ENCODE assay signal across 29 cellular contexts in the genomic region with DNA sequence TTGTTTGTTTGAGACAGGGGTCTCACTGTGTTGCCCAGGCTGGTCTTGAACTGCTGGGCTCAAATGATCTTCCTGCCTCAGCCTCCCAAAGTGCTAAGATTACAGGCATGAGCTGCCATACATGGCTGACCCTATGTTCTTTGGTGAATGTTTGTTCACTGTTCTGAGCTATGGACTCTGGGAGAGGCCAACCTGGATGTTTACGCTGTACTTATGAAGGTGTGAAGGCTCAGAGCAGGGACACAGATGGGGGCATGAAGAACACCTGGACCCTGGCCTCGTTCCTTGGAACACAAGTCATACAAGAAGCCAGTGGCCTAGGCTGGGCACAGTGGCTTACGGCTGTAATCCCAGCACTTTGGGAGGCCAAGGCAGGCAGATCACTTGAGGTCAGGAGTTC.
"Had no signal": no experiment of that assay in that cellular context is flagged by ENCODE, and none has a peak within 500 bp of the region (broad histone marks: within the 10 kb centered on the region; RNA-seq: fewer than 3 reads in every experiment).

No MANE protein-coding gene starts in this region.

- H3K36me3 Mint-ChIP-seq: stimulated activated effector memory CD8-positive, alpha-beta T cell treated with anti-CD3 and anti-CD28 coated beads, Interleukin-12 subunit alpha, Interleukin-12 subunit beta, amount 100 ng/mL, for 72 hours; stimulated activated memory B cell treated with anti-CD40 and anti-IgM and Interleukin-4, amounts not matched to agents 10 μg/mL and 1 μg/mL and 100 μg/mL, for 72 hours; stimulated activated naive B cell treated with anti-CD40 and anti-IgM and Interleukin-4, amounts not matched to agents 10 μg/mL and 1 μg/mL and 100 μg/mL, for 72 hours; type B pancreatic cell had no signal

- H3K9me3 Mint-ChIP-seq: stimulated activated effector memory CD8-positive, alpha-beta T cell treated with anti-CD3 and anti-CD28 coated beads, Interleukin-12 subunit alpha, Interleukin-12 subunit beta, amount 100 ng/mL, for 72 hours; stimulated activated memory B cell treated with anti-CD40 and anti-IgM and Interleukin-4, amounts not matched to agents 10 μg/mL and 1 μg/mL and 100 μg/mL, for 72 hours; stimulated activated naive B cell treated with anti-CD40 and anti-IgM and Interleukin-4, amounts not matched to agents 10 μg/mL and 1 μg/mL and 100 μg/mL, for 72 hours; stimulated activated naive CD8-positive, alpha-beta T cell treated with anti-CD3 and anti-CD28 coated beads, Interleukin-15, amount 100 ng/mL, for 72 hours; stimulated activated naive CD8-positive, alpha-beta T cell treated with anti-CD3 and anti-CD28 coated beads, Interleukin-15, Interleukin-2, amounts not matched to agents 100 ng/mL and 50 ng/mL, for 24 hours; type B pancreatic cell had no signal

- H3K27me3 ChIP-seq: stomach, suprapubic skin, testis, thyroid gland, tibial artery, tibial nerve, transverse colon, upper lobe of left lung, upper lobe of right lung, uterus, vagina had no signal

- H3K4me3 Mint-ChIP-seq: stimulated activated effector memory CD8-positive, alpha-beta T cell treated with anti-CD3 and anti-CD28 coated beads, Interleukin-12 subunit alpha, Interleukin-12 subunit beta, amount 100 ng/mL, for 72 hours; stimulated activated memory B cell treated with anti-CD40 and anti-IgM and Interleukin-4, amounts not matched to agents 10 μg/mL and 1 μg/mL and 100 μg/mL, for 72 hours; stimulated activated naive B cell treated with anti-CD40 and anti-IgM and Interleukin-4, amounts not matched to agents 10 μg/mL and 1 μg/mL and 100 μg/mL, for 72 hours; stimulated activated naive CD8-positive, alpha-beta T cell treated with anti-CD3 and anti-CD28 coated beads, Interleukin-15, amount 100 ng/mL, for 72 hours; stimulated activated naive CD8-positive, alpha-beta T cell treated with anti-CD3 and anti-CD28 coated beads, Interleukin-15, Interleukin-2, amounts not matched to agents 100 ng/mL and 50 ng/mL, for 24 hours; type B pancreatic cell had no signal

- FAIRE-seq: urothelium cell line had no signal

- H3K27me3 Mint-ChIP-seq: stimulated activated memory B cell treated with anti-CD40 and anti-IgM and Interleukin-4, amounts not matched to agents 10 μg/mL and 1 μg/mL and 100 μg/mL, for 72 hours; stimulated activated naive B cell treated with anti-CD40 and anti-IgM and Interleukin-4, amounts not matched to agents 10 μg/mL and 1 μg/mL and 100 μg/mL, for 72 hours; stimulated activated naive CD8-positive, alpha-beta T cell treated with anti-CD3 and anti-CD28 coated beads, Interleukin-15, amount 100 ng/mL, for 72 hours; type B pancreatic cell had no signal

- H3K9me3 ChIP-seq: stomach, suprapubic skin, testis, thoracic aorta, thyroid gland, tibial artery, tibial nerve, transverse colon, upper lobe of left lung, upper lobe of right lung, uterus, vagina had no signal

- H3K4me3 ChIP-seq: stomach, suprapubic skin, testis, thoracic aorta, thyroid gland, tibial artery, tibial nerve, transverse colon, upper lobe of left lung, upper lobe of right lung, uterus, vagina had no signal

- DNase-seq: stimulated activated CD4-positive, alpha-beta T cell treated with anti-CD3 and anti-CD28 coated beads, Interleukin-2, amount 100 ng/mL, for 48 hours; stimulated activated CD4-positive, alpha-beta T cell treated with anti-CD3 and anti-CD28 coated beads, Interleukin-4, amount 100 ng/mL, for 1 hour; stimulated activated CD4-positive, alpha-beta T cell treated with anti-CD3 and anti-CD28 coated beads, Interleukin-4, amount 100 ng/mL, for 24 hours; stimulated activated CD4-positive, alpha-beta T cell treated with anti-CD3 and anti-CD28 coated beads, Interleukin-4, amount 100 ng/mL, for 4 hours; stimulated activated CD8-positive, alpha-beta memory T cell treated with anti-CD3 and anti-CD28 coated beads, Interleukin-4, amount 100 ng/mL, for 48 hours; stimulated activated naive B cell treated with anti-CD40 and anti-IgM and Interleukin-4, amounts not matched to agents 10 μg/mL and 1 μg/mL and 100 μg/mL, for 72 hours; stimulated activated naive CD4-positive, alpha-beta T cell; stimulated activated naive CD4-positive, alpha-beta T cell treated with Interleukin-2 at 50 U/mL for 16 hours; stimulated activated naive CD8-positive, alpha-beta T cell treated with anti-CD3 and anti-CD28 coated beads, Interleukin-15, amount 100 ng/mL, for 72 hours; stimulated activated naive CD8-positive, alpha-beta T cell treated with anti-CD3 and anti-CD28 coated beads, Interleukin-15, Interleukin-2, amounts not matched to agents 100 U/mL and 50 U/mL, for 24 hours; stomach; substantia nigra; testis; thyroid gland; tibial artery; transverse colon; trophoblast cell; upper lobe of left lung; upper lobe of right lung; uterus had no signal

- H3K36me3 ChIP-seq: stomach, suprapubic skin, thoracic aorta, thyroid gland, tibial artery, tibial nerve, transverse colon, upper lobe of left lung, upper lobe of right lung, uterus, vagina had no signal

- H3K4me1 ChIP-seq: stomach, suprapubic skin, testis, thyroid gland, tibial artery, tibial nerve, upper lobe of left lung, upper lobe of right lung, uterus, vagina had no signal

- H3K27ac Mint-ChIP-seq: stimulated activated effector memory CD8-positive, alpha-beta T cell treated with anti-CD3 and anti-CD28 coated beads, Interleukin-12 subunit alpha, Interleukin-12 subunit beta, amount 100 ng/mL, for 72 hours; stimulated activated memory B cell treated with anti-CD40 and anti-IgM and Interleukin-4, amounts not matched to agents 10 μg/mL and 1 μg/mL and 100 μg/mL, for 72 hours; stimulated activated naive B cell treated with anti-CD40 and anti-IgM and Interleukin-4, amounts not matched to agents 10 μg/mL and 1 μg/mL and 100 μg/mL, for 72 hours; stimulated activated naive CD8-positive, alpha-beta T cell treated with anti-CD3 and anti-CD28 coated beads, Interleukin-15, amount 100 ng/mL, for 72 hours; stimulated activated naive CD8-positive, alpha-beta T cell treated with anti-CD3 and anti-CD28 coated beads, Interleukin-15, Interleukin-2, amounts not matched to agents 100 ng/mL and 50 ng/mL, for 24 hours; type B pancreatic cell had no signal

- H3K27ac ChIP-seq: stomach, suprapubic skin, testis, thoracic aorta, thyroid gland, tibial artery, tibial nerve, transverse colon, upper lobe of left lung, upper lobe of right lung, uterus, vagina had no signal

- ATAC-seq: stimulated activated effector memory CD8-positive, alpha-beta T cell treated with anti-CD3 and anti-CD28 coated beads, Interleukin-12 subunit alpha, Interleukin-12 subunit beta, amount 100 ng/mL, for 72 hours; stimulated activated memory B cell treated with anti-CD40 and anti-IgM and Interleukin-4, amounts not matched to agents 10 μg/mL and 1 μg/mL and 100 μg/mL, for 72 hours; stimulated activated naive B cell treated with anti-CD40 and anti-IgM and Interleukin-4, amounts not matched to agents 10 μg/mL and 1 μg/mL and 100 μg/mL, for 72 hours; stimulated activated naive CD8-positive, alpha-beta T cell treated with anti-CD3 and anti-CD28 coated beads, Interleukin-15, amount 100 ng/mL, for 72 hours; stimulated activated naive CD8-positive, alpha-beta T cell treated with anti-CD3 and anti-CD28 coated beads, Interleukin-15, Interleukin-2, amounts not matched to agents 100 U/mL and 50 U/mL, for 24 hours; upper lobe of right lung had no signal
